In the genomic region with DNA sequence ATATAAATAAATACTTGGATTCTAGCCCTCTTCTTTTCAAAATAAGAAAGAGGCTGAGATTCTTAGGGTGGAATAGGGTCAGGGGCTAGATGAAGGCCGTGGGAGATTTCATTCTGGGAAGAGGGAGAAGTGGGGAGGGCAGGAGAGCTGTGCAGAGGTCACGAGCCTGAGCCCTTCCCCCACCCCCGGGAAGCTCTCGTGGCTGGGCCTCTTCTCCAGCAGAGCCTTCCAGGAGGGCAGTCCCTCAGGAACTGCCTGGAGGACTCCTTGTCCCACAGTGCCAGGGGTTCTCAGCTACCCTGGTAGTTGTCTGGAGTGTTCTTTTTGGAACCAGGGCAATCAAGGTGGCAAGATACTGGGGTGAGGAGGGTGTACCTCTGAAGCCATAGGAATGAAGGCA, we compare ENCODE assay signal across 17 cellular contexts.
DNase-seq lines count a peak whose midpoint lies in the region; TF ChIP-seq lines count a peak whose summit lies in the region.
"Had no signal": no experiment of that assay in that cellular context is flagged by ENCODE, and none has a peak within 500 bp of the region (broad histone marks: within the 10 kb centered on the region; RNA-seq: fewer than 3 reads in every experiment).

No MANE protein-coding gene starts in this region.

- H3K4me3 ChIP-seq in right atrium auricular region (no peak overlapping the region), stomach (no peak overlapping the region)
- H3K4me3 ChIP-seq: colonic mucosa had no signal

- peak; percentile 21 for DNase-seq in SK-MEL-5 (ENCODE audit: low read depth, low spot score)
- DNase-seq in right atrium auricular region (ENCODE audit: low spot score): no peak
- DNase-seq in midbrain (lab: John Stamatoyannopoulos, UW): peak; percentile 33
- no peak for DNase-seq in stomach
- DNase-seq in MV-4-11 (lab: John Stamatoyannopoulos, UW): no peak
- no peak for DNase-seq in ACHN
- no peak for DNase-seq in activated CD8-positive, alpha-beta memory T cell treated with anti-CD3 and anti-CD28 coated beads for 24 hours
- DNase-seq in DMS114 treated with DMSO at 0.1 percent for 48 hours (lab: John Stamatoyannopoulos, UW; ENCODE audit: unreplicated experiment): no peak
- DNase-seq: activated CD8-positive, alpha-beta memory T cell treated with anti-CD3 and anti-CD28 coated beads, Interleukin-2, amount 50 U/mL, for 48 hours; activated naive CD4-positive, alpha-beta T cell; colonic mucosa; KG1; natural killer cell; NCI-H1417; NCI-H226; SIG-M5; T-helper 9 cell had no signal

- intact Hi-C loops in stomach (cut with DNase I; ENCODE audit: low total_unique reads): no loop called here

- no peak for TF ChIP-seq EP300 in stomach (IDR thresholded peaks at IDR 0.05)

- in situ Hi-C loops in SK-MEL-5 (cut with HindIII; ENCODE audit: low pct_unique_long_range_greater_than_20kb, low sequenced_read_pairs) (no loop called here), ACHN (cut with HindIII; ENCODE audit: low pct_ligation_motif_present, low pct_unique_long_range_greater_than_20kb, low sequenced_read_pairs) (no loop called here)

- no peak for TF ChIP-seq CTCF in right atrium auricular region (IDR thresholded peaks at IDR 0.05)
- no peak for TF ChIP-seq CTCF in stomach (IDR thresholded peaks at IDR 0.05)

- H3K36me3 ChIP-seq in right atrium auricular region (no peaks in the 10 kb centered on the region), stomach (peaks cover 0 to 10% (median 5%) of the 10 kb centered on the region in 4 donors)
- H3K36me3 ChIP-seq: colonic mucosa had no signal

- no peaks in the 10 kb centered on the region for H3K9me3 ChIP-seq in right atrium auricular region
- no peaks in the 10 kb centered on the region for H3K9me3 ChIP-seq in stomach
- H3K9me3 ChIP-seq: colonic mucosa had no signal

- peaks cover 0 to 47% of the 10 kb centered on the region in 2 donors for H3K4me1 ChIP-seq in right atrium auricular region
- H3K4me1 ChIP-seq in stomach: peaks cover 25 to 59% (median 40%) of the 10 kb centered on the region in 4 donors
- H3K4me1 ChIP-seq: colonic mucosa had no signal

- H3K27ac ChIP-seq in right atrium auricular region: peak overlapping the region; percentile 82 to 87
- peak overlapping the region in 4 of 5 donors; percentile 11 to 44 (median 22) for H3K27ac ChIP-seq in stomach
- H3K27ac ChIP-seq: colonic mucosa had no signal

- H3K27me3 ChIP-seq in right atrium auricular region (no peaks in the 10 kb centered on the region), stomach (no peaks in the 10 kb centered on the region)
- H3K27me3 ChIP-seq: colonic mucosa had no signal

- WGBS in stomach, 5 donors: 19 to 53% (median 25%) methylated on average over 4 of the region's 4 CpGs

- no peak for TF ChIP-seq POLR2A in stomach (IDR thresholded peaks at IDR 0.05)

Comparison
In these comparisons a context has a peak if more than half of its experiments do, and no peak if none do; other contexts are left out.
1. DNase-seq: peak in SK-MEL-5 (single experiment) and midbrain (single experiment); none in right atrium auricular region (single experiment), stomach (single experiment), MV-4-11 (single experiment), ACHN (single experiment), activated CD8-positive, alpha-beta memory T cell treated with anti-CD3 and anti-CD28 coated beads for 24 hours (single experiment) and DMS114 treated with DMSO at 0.1 percent for 48 hours (single experiment).